In the genomic region with DNA sequence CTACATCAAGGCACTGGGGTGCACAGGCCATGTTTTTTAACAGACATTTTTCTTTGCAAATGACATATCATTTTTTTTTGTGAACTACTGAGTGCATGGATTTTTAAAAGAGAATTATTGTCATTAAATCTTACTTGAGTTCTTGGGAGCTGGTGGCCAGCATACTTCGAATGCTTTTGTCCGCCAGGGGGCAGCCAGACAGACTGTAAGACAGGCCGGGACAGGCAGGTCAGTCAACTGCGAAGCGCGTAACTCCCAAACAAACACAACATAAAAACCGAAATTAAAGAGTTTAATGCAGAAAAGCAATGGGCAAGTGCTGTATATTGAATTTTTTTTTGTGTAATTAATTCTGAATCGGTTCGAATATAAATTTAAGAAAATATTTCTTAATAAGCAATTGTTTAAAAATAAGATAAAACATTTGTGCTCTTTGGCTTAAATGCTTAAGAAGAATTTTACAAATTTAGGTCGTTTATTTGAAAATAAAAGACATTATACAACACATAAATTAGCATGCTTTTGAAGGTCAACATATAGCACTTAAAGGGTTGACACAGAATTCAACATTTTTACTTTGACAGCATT, we compare ENCODE assay signal across 8 cellular contexts.
DNase-seq lines count a peak whose midpoint lies in the region; ATAC-seq, FAIRE-seq and TF ChIP-seq lines count a peak whose summit lies in the region.

No MANE protein-coding gene starts in this region.

- H3K79me1 ChIP-seq in mesendoderm (ENCODE audit: low read length) = no peaks in the 10 kb centered on the region

- H3K4me3 ChIP-seq in endothelial cell of umbilical vein (replicated peaks in 1 of 3; ENCODE audit: insufficient read depth in 1 of 3, low read depth in 1 of 3, low read length in 3 of 3) (no peak overlapping the region), mesendoderm (ENCODE audit: low read length) (no peak overlapping the region), testis (no peak overlapping the region)
- H3K4me3 ChIP-seq in CD8-positive, alpha-beta memory T cell (ENCODE audit: low read length) = no peak overlapping the region

- no peak overlapping the region for H3K27ac Mint-ChIP-seq in CD8-positive, alpha-beta memory T cell

- H3K56ac ChIP-seq in mesendoderm (ENCODE audit: low read length) = no peak overlapping the region

- no peak for TF ChIP-seq POLR2A in endothelial cell of umbilical vein (IDR thresholded peaks at IDR 0.05; ENCODE audit: low read depth, low read length)
- no peak for TF ChIP-seq POLR2A in testis (IDR thresholded peaks at IDR 0.05)

- no peak overlapping the region for H3K18ac ChIP-seq in mesendoderm (ENCODE audit: low read length)

- H3K4ac ChIP-seq in mesendoderm (ENCODE audit: low read depth, low read length) = no peak overlapping the region

- POLR2A ChIA-PET in endothelial cell of umbilical vein (lab: Charles Lee) = no interaction called here
- POLR2A ChIA-PET in CD8-positive, alpha-beta memory T cell (lab: Charles Lee) = no interaction called here

- no peak for FAIRE-seq in endothelial cell of umbilical vein (lab: Jason Lieb, UNC)

- no peaks in the 10 kb centered on the region for H3K36me3 ChIP-seq in endothelial cell of umbilical vein (ENCODE audit: control insufficient read depth in 2 of 2, extremely low read depth in 1 of 2, insufficient read depth in 2 of 2, low read length in 2 of 2)
- H3K36me3 ChIP-seq in mesendoderm (ENCODE audit: control insufficient read depth, insufficient read depth, low read length) = no peaks in the 10 kb centered on the region
- no peaks in the 10 kb centered on the region for H3K36me3 ChIP-seq in testis (ENCODE audit: low read depth, missing control alignments)
- H3K36me3 ChIP-seq in CD8-positive, alpha-beta memory T cell (ENCODE audit: insufficient read depth, low read length) = no peaks in the 10 kb centered on the region

- peaks cover 0 to 1% (median 0%) of the 10 kb centered on the region in 5 donors for H3K9me3 Mint-ChIP-seq in CD8-positive, alpha-beta memory T cell

- CTCF ChIA-PET in endothelial cell of umbilical vein (lab: Charles Lee) = no interaction called here
- CTCF ChIA-PET in CD8-positive, alpha-beta memory T cell (lab: Charles Lee) = no interaction called here

- H3K23ac ChIP-seq in mesendoderm (ENCODE audit: low read length) = no peak overlapping the region

- no peak overlapping the region for H4K8ac ChIP-seq in mesendoderm (ENCODE audit: low read depth, low read length)

- H3K9ac ChIP-seq in endothelial cell of umbilical vein (replicated peaks; ENCODE audit: extremely low read depth, insufficient read depth, low read length) = no peak overlapping the region
- H3K9ac ChIP-seq in mesendoderm (ENCODE audit: low read length) = no peak overlapping the region

- peak; percentile 58 for DNase-seq in NCI-H748 (lab: John Stamatoyannopoulos, UW; ENCODE audit: unreplicated experiment)
- no peak for DNase-seq in NCI-H748 treated with DMSO at 0.1 percent for 48 hours (lab: John Stamatoyannopoulos, UW)
- peak; percentile 32 for DNase-seq in UCSD-AML1 (lab: John Stamatoyannopoulos, UW; ENCODE audit: unreplicated experiment)
- peak; percentile 21 for DNase-seq in endothelial cell of umbilical vein (ENCODE audit: low read depth, low spot score)
- peak; percentile 80 for DNase-seq in mesendoderm
- peak; percentile 87 for DNase-seq in testis
- DNase-seq in CD8-positive, alpha-beta memory T cell = no peak

- no TSS peak for BruUV-seq in endothelial cell of umbilical vein (replicated peaks; lab: Mats Ljungman, UMichigan)

- no peaks in the 10 kb centered on the region for H3K9me1 ChIP-seq in endothelial cell of umbilical vein (replicated peaks; ENCODE audit: control insufficient read depth, extremely low read depth, insufficient read depth, low read length)

- H3K9me3 ChIP-seq in endothelial cell of umbilical vein (replicated peaks; ENCODE audit: control insufficient read depth, insufficient read depth, low read length) = no peaks in the 10 kb centered on the region
- no peaks in the 10 kb centered on the region for H3K9me3 ChIP-seq in testis
- no peaks in the 10 kb centered on the region for H3K9me3 ChIP-seq in CD8-positive, alpha-beta memory T cell (ENCODE audit: low read length)

- H2BK120ac ChIP-seq in mesendoderm (ENCODE audit: low read depth, low read length) = no peak overlapping the region

- no peak overlapping the region for H3K27ac ChIP-seq in endothelial cell of umbilical vein (ENCODE audit: insufficient read depth, low read depth, low read length)
- no peak overlapping the region for H3K27ac ChIP-seq in mesendoderm (ENCODE audit: low read depth, low read length)
- H3K27ac ChIP-seq in testis = no peak overlapping the region
- no peak overlapping the region for H3K27ac ChIP-seq in CD8-positive, alpha-beta memory T cell (ENCODE audit: low read depth, low read length)

- TF ChIP-seq CTCF in endothelial cell of umbilical vein (IDR thresholded peaks at IDR 0.05; ENCODE audit: extremely low read depth in 1 of 2, insufficient read depth in 1 of 2, low read depth in 1 of 2, low read length in 2 of 2) = peak; percentile 59 to 60
- TF ChIP-seq CTCF in testis (IDR thresholded peaks at IDR 0.05) = peak in 2 of 3 experiments; percentile 31 to 61

- H4K20me1 ChIP-seq in endothelial cell of umbilical vein (replicated peaks; ENCODE audit: control insufficient read depth, extremely low read depth, insufficient read depth, low read length) = no peaks in the 10 kb centered on the region

- 100% methylated on average over 2 of the region's 10 CpGs for WGBS in mesendoderm (ENCODE audit: extremely low coverage, insufficient coverage, low lambda C conversion rate)
- 46 to 58% methylated on average over 10 of the region's 10 CpGs for WGBS in testis, 2 donors

- H3K79me2 ChIP-seq in endothelial cell of umbilical vein (ENCODE audit: control insufficient read depth, insufficient read depth, low read length) (no peaks in the 10 kb centered on the region), mesendoderm (ENCODE audit: control insufficient read depth, insufficient read depth, low read length) (no peaks in the 10 kb centered on the region)

- H4K5ac ChIP-seq in mesendoderm (ENCODE audit: low read length) = no peak overlapping the region

- no peak overlapping the region for H3K4me3 Mint-ChIP-seq in CD8-positive, alpha-beta memory T cell

- H3K27me3 ChIP-seq in endothelial cell of umbilical vein (ENCODE audit: control insufficient read depth in 2 of 2, insufficient read depth in 2 of 2, low read length in 2 of 2) (no peaks in the 10 kb centered on the region), mesendoderm (ENCODE audit: insufficient read depth, low read length, poor library complexity) (no peaks in the 10 kb centered on the region), testis (no peaks in the 10 kb centered on the region)
- no peaks in the 10 kb centered on the region for H3K27me3 ChIP-seq in CD8-positive, alpha-beta memory T cell (ENCODE audit: insufficient read depth, low read length, poor library complexity, severe bottlenecking)

- no peaks in the 10 kb centered on the region for H3K36me3 Mint-ChIP-seq in CD8-positive, alpha-beta memory T cell

- H2BK15ac ChIP-seq in mesendoderm (replicated peaks; ENCODE audit: low read depth) = no peak overlapping the region

- H3K4me1 Mint-ChIP-seq in CD8-positive, alpha-beta memory T cell = no peaks in the 10 kb centered on the region

- dilution Hi-C loops in endothelial cell of umbilical vein (cut with MboI; ENCODE audit: extremely low pct_ligation_motif_present, low sequenced_read_pairs) = no loop called here

- H3K4me2 ChIP-seq in endothelial cell of umbilical vein (ENCODE audit: insufficient read depth, low read length) (no peak overlapping the region), mesendoderm (ENCODE audit: low read length) (no peak overlapping the region)

- peaks cover 7 to 11% of the 10 kb centered on the region in 2 donors for H3K27me3 Mint-ChIP-seq in CD8-positive, alpha-beta memory T cell

- no peak overlapping the region for H2AK5ac ChIP-seq in mesendoderm (ENCODE audit: low read length)

- ATAC-seq in HG03469 (IDR thresholded peaks at IDR 0.05; ENCODE audit: unreplicated experiment) = peak; percentile 58

- H2BK5ac ChIP-seq in mesendoderm (ENCODE audit: low read length) = no peak overlapping the region

- intact Hi-C loops in endothelial cell of umbilical vein (cut with micrococcal nuclease) = no loop called here
- intact Hi-C loops in testis (cut with DNase I; ENCODE audit: low total_unique reads) = no loop called here

- H2AFZ ChIP-seq in endothelial cell of umbilical vein (ENCODE audit: low read depth, low read length) = no peak overlapping the region

- H3K4me1 ChIP-seq in endothelial cell of umbilical vein (ENCODE audit: control insufficient read depth, extremely low read depth, insufficient read depth, low read length) = no peaks in the 10 kb centered on the region
- H3K4me1 ChIP-seq in mesendoderm (ENCODE audit: control insufficient read depth, low read depth, low read length) = no peaks in the 10 kb centered on the region
- H3K4me1 ChIP-seq in testis = peaks cover 2% of the 10 kb centered on the region
- H3K4me1 ChIP-seq in CD8-positive, alpha-beta memory T cell (ENCODE audit: insufficient read depth, low read length) = no peaks in the 10 kb centered on the region

TF ChIP-seq in endothelial cell of umbilical vein, 7 proteins besides CTCF, POLR2A, EP300 and RAD21:
- TF ChIP-seq, protein P1, sequence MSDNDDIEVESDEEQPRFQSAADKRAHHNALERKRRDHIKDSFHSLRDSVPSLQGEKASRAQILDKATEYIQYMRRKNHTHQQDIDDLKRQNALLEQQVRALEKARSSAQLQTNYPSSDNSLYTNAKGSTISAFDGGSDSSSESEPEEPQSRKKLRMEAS (IDR thresholded peaks at IDR 0.05; ENCODE audit: insufficient read depth, insufficient read length) = no peak
- TF ChIP-seq POLR2AphosphoS5 (IDR thresholded peaks at IDR 0.05; ENCODE audit: insufficient read depth, low read depth, low read length) (no peak), GATA2 (IDR thresholded peaks at IDR 0.05; ENCODE audit: insufficient read depth, insufficient read length, low read depth, low read length) (no peak), JUN (IDR thresholded peaks at IDR 0.05; ENCODE audit: borderline replicate concordance, insufficient read depth, insufficient read length, low read depth) (no peak)

Comparison
In these comparisons a context has a peak if more than half of its experiments do, and no peak if none do; other contexts are left out.
1. DNase-seq: peak in NCI-H748 (single experiment), UCSD-AML1 (single experiment), endothelial cell of umbilical vein (single experiment), mesendoderm (single experiment) and testis (single experiment); none in NCI-H748 treated with DMSO at 0.1 percent for 48 hours (single experiment) and CD8-positive, alpha-beta memory T cell (0 of 5).